ENCODE assay signal across 9 cellular contexts in the genomic region with DNA sequence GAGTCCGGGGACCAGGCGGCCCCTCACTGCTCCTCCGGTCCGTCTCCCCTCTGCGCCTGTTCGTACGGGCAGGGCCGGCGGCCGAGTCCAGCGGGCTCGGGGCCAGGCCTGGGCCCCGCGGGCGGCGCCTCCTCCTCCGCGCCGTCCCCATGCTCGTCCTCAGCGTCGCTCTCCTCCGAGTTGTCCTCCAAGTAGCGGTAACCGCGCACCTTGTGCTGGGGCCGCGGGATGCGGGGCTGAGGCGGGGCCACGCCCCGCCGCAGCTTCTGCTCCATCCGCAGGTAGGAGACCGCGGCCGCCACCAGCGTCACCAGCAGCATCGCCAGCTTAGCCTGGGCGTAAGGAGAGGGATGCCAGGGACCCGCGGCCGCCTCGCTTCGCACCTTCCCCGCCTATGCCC. TPM values are rescaled to one million over a fixed set of nuclear protein-coding genes. Genes with fewer than 3 reads are reported as not detected.
"Had no signal": no experiment of that assay in that cellular context is flagged by ENCODE, and none has a peak within 500 bp of the region (broad histone marks: within the 10 kb centered on the region; RNA-seq: fewer than 3 reads in every experiment).

No MANE protein-coding gene starts in this region.

RNA-seq across cellular contexts. Expression of a gene that starts 37.3 kb away (rescaled TPM):
- total RNA-seq: activated CD4-positive, alpha-beta memory T cell treated with anti-CD3 and anti-CD28 coated beads for 36 hours; activated CD4-positive, alpha-beta T cell treated with anti-CD3 and anti-CD28 coated beads, Interleukin-2, amount 10 ng/mL, durations not matched to agents 7 days and 5 days; activated naive CD4-positive, alpha-beta T cell treated with anti-CD3 and anti-CD28 coated beads, Interleukin-2, amount 50 U/mL, for 72 hours; activated T-cell treated with anti-CD3 and anti-CD28 coated beads, Interleukin-2, amount 50 U/mL, for 4 hours; ascending aorta; body of pancreas; MCF 10A; Right ventricle myocardium inferior; T-cell had no signal
